Comparison of ENCODE assay signal across 26 cellular contexts in the genomic region with DNA sequence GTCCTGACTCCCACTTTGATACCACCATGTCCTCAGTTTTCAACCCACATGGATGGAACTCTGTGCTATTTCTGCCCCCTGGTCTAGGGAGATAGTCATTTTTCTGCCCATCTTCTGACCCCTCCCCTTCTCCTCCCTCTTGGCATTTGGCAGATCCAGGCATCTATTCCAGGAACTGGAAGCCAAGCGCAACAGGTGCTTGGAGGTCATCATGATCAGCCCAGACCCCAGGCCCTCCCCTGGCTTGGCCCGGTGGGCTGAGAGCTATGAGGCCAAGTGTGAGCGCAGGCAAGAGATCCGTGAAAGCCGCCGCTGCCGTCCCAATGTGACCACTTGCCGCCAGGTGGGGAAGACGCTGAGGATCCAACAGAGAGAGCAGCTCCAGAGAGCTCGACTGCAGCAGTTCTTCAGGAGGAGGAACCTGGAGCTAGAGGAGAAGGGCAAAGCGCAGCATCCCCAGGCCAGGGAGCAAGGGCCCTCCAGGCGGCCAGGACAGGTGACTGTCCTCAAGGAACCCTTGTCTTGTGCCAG. TPM values are rescaled to one million over a fixed set of nuclear protein-coding genes. Genes with fewer than 3 reads are reported as not detected.
DNase-seq lines count a peak whose midpoint lies in the region; ATAC-seq and TF ChIP-seq lines count a peak whose summit lies in the region.
"Had no signal": no experiment of that assay in that cellular context is flagged by ENCODE, and none has a peak within 500 bp of the region (broad histone marks: within the 10 kb centered on the region; RNA-seq: fewer than 3 reads in every experiment).

No MANE protein-coding gene starts in this region.

- POLR2A ChIA-PET in CD4-positive, alpha-beta T cell (lab: Charles Lee): interaction anchor here (1.9 to 13.9 kb wide), 3 partner anchors 8 to 24 kb away, joined by 9 to 478 read pairs (median 79); a partner anchor contains a TSS
- POLR2A ChIA-PET in naive thymus-derived CD8-positive, alpha-beta T cell (lab: Charles Lee): interaction anchor here (34.0 kb wide), 1 partner anchor 16 kb away, joined by 1192 read pairs; a partner anchor contains a TSS
- POLR2A ChIA-PET in OCI-LY7 (lab: Charles Lee): interaction anchor here (1.3 to 6.1 kb wide), 3 partner anchors 7 to 24 kb away, joined by 3 to 50 read pairs (median 7); no protein-coding TSS in a partner anchor

- no peaks in the 10 kb centered on the region for H4K20me1 ChIP-seq in OCI-LY7 (ENCODE audit: insufficient read depth, low read length)

- peaks cover 90% of the 10 kb centered on the region for H3K36me3 Mint-ChIP-seq in T-helper 2 cell treated with Interferon-gamma antibody and Interleukin-4, amounts not matched to agents 5 μg/mL and 100 μg/mL, for 36 hours (ENCODE audit: low read depth)
- H3K36me3 Mint-ChIP-seq in CD4-positive, alpha-beta T cell (ENCODE audit: low read depth): peaks cover 89% of the 10 kb centered on the region
- H3K36me3 Mint-ChIP-seq in activated naive CD4-positive, alpha-beta T cell treated with anti-CD3 and anti-CD28 coated beads, Interleukin-2, amount 50 U/mL, for 72 hours: peaks cover 84 to 94% of the 10 kb centered on the region in 2 donors
- H3K36me3 Mint-ChIP-seq in naive thymus-derived CD8-positive, alpha-beta T cell: peaks cover 12 to 67% (median 50%) of the 10 kb centered on the region in 3 donors

- intact Hi-C loops in CD4-positive, alpha-beta T cell (cut with DNase I, micrococcal nuclease): no loop called here
- intact Hi-C loops in OCI-LY7 (cut with micrococcal nuclease; ENCODE audit: unreplicated experiment): loop anchor here (10.0 kb wide), 1 partner anchor 575 kb away; no protein-coding TSS in a partner anchor

- H3K4me1 ChIP-seq in OCI-LY7 (ENCODE audit: insufficient read depth, low read length, poor library complexity, severe bottlenecking): peaks cover 29% of the 10 kb centered on the region

- H2AFZ ChIP-seq in OCI-LY7 (ENCODE audit: low read length): no peak overlapping the region

- peaks cover 9% of the 10 kb centered on the region; the same call in 1 of the 2 replicates for H3K79me2 ChIP-seq in OCI-LY7 (ENCODE audit: insufficient read depth, low read depth, low read length)

- no peaks in the 10 kb centered on the region for H3K27me3 ChIP-seq in CD4-positive, alpha-beta T cell (ENCODE audit: control insufficient read depth, insufficient read depth, low read length)
- H3K27me3 ChIP-seq: left lung, ovary had no signal

- TF ChIP-seq CTCF in CD4-positive, alpha-beta T cell (IDR thresholded peaks at IDR 0.05): no peak
- no peak for TF ChIP-seq CTCF in OCI-LY7 (conservative IDR thresholded peaks at IDR 0.05; ENCODE audit: low read length)

- H3K4me1 Mint-ChIP-seq in T-helper 2 cell treated with Interferon-gamma antibody and Interleukin-4, amounts not matched to agents 5 μg/mL and 100 μg/mL, for 36 hours (ENCODE audit: low read depth): peaks cover 64% of the 10 kb centered on the region
- peaks cover 82% of the 10 kb centered on the region for H3K4me1 Mint-ChIP-seq in CD4-positive, alpha-beta T cell (ENCODE audit: low read depth)
- H3K4me1 Mint-ChIP-seq in naive thymus-derived CD8-positive, alpha-beta T cell: peaks cover 53 to 93% (median 83%) of the 10 kb centered on the region in 4 donors

- CTCF ChIA-PET in CD4-positive, alpha-beta T cell (lab: Charles Lee): interaction anchor here (1.3 kb wide), 3 partner anchors 9 to 63 kb away, joined by 3 to 8 read pairs (median 4); no protein-coding TSS in a partner anchor
- CTCF ChIA-PET in OCI-LY7 (lab: Charles Lee; ENCODE audit: unreplicated experiment): no interaction called here

- no peaks in the 10 kb centered on the region for H3K9me3 ChIP-seq in CD4-positive, alpha-beta T cell (ENCODE audit: control insufficient read depth, low read length)
- H3K9me3 ChIP-seq in OCI-LY7 (ENCODE audit: low read length): no peaks in the 10 kb centered on the region
- H3K9me3 ChIP-seq: left lung, mucosa of descending colon, ovary had no signal

- no peaks in the 10 kb centered on the region for H3K27me3 Mint-ChIP-seq in T-helper 2 cell treated with Interferon-gamma antibody and Interleukin-4, amounts not matched to agents 5 μg/mL and 100 μg/mL, for 36 hours (ENCODE audit: low read depth)
- no peaks in the 10 kb centered on the region for H3K27me3 Mint-ChIP-seq in CD4-positive, alpha-beta T cell
- no peaks in the 10 kb centered on the region for H3K27me3 Mint-ChIP-seq in naive thymus-derived CD8-positive, alpha-beta T cell

- peak overlapping the region; percentile 98 for H3K4me3 Mint-ChIP-seq in T-helper 2 cell treated with Interferon-gamma antibody and Interleukin-4, amounts not matched to agents 5 μg/mL and 100 μg/mL, for 36 hours
- H3K4me3 Mint-ChIP-seq in CD4-positive, alpha-beta T cell: peak overlapping the region; percentile 57
- H3K4me3 Mint-ChIP-seq in naive thymus-derived CD8-positive, alpha-beta T cell: peak overlapping the region; percentile 42 to 100 (median 96)

- peaks cover 52% of the 10 kb centered on the region for H3K36me3 ChIP-seq in OCI-LY7 (ENCODE audit: insufficient read depth, low read length)
- H3K36me3 ChIP-seq: ovary had no signal

- ATAC-seq in CD4-positive, alpha-beta T cell (ENCODE audit: poor library complexity): no peak
- ATAC-seq in activated naive CD4-positive, alpha-beta T cell treated with anti-CD3 and anti-CD28 coated beads, Interleukin-2, amount 50 U/mL, for 72 hours: no peak
- ATAC-seq in naive thymus-derived CD8-positive, alpha-beta T cell: no peak
- ATAC-seq: left lung, mucosa of descending colon, SK-N-SH treated with all-trans-retinoic acid at 6 μM for 48 hours had no signal

- H3K27ac Mint-ChIP-seq in T-helper 2 cell treated with Interferon-gamma antibody and Interleukin-4, amounts not matched to agents 5 μg/mL and 100 μg/mL, for 36 hours: peak overlapping the region; percentile 45
- peak overlapping the region; percentile 89 for H3K27ac Mint-ChIP-seq in CD4-positive, alpha-beta T cell
- peak overlapping the region; percentile 5 to 63 for H3K27ac Mint-ChIP-seq in activated naive CD4-positive, alpha-beta T cell treated with anti-CD3 and anti-CD28 coated beads, Interleukin-2, amount 50 U/mL, for 72 hours
- H3K27ac Mint-ChIP-seq in naive thymus-derived CD8-positive, alpha-beta T cell: peak overlapping the region; percentile 81 to 99 (median 93)

- no TSS peak for BruUV-seq in OCI-LY7 (replicated peaks; lab: Mats Ljungman, UMichigan)

- no peaks in the 10 kb centered on the region for H3K9me3 Mint-ChIP-seq in T-helper 2 cell treated with Interferon-gamma antibody and Interleukin-4, amounts not matched to agents 5 μg/mL and 100 μg/mL, for 36 hours
- no peaks in the 10 kb centered on the region for H3K9me3 Mint-ChIP-seq in CD4-positive, alpha-beta T cell
- H3K9me3 Mint-ChIP-seq in activated naive CD4-positive, alpha-beta T cell treated with anti-CD3 and anti-CD28 coated beads, Interleukin-2, amount 50 U/mL, for 72 hours: peaks cover 0 to 3% of the 10 kb centered on the region in 2 donors
- H3K9me3 Mint-ChIP-seq in naive thymus-derived CD8-positive, alpha-beta T cell: no peaks in the 10 kb centered on the region

- H3K9me2 ChIP-seq in OCI-LY7 (ENCODE audit: insufficient read depth, low read length): no peaks in the 10 kb centered on the region

- no peak overlapping the region for H3K4me2 ChIP-seq in OCI-LY7 (ENCODE audit: low read length)

- no peak overlapping the region for H3K4me3 ChIP-seq in OCI-LY7 (ENCODE audit: low read depth, low read length, poor library complexity, severe bottlenecking)
- H3K4me3 ChIP-seq: left lung, mucosa of descending colon, ovary had no signal

- H3K27ac ChIP-seq in CD4-positive, alpha-beta T cell (ENCODE audit: low read depth, low read length): peak overlapping the region; percentile 79
- no peak overlapping the region for H3K27ac ChIP-seq in OCI-LY7 (ENCODE audit: low read depth, low read length, poor library complexity, severe bottlenecking)
- H3K27ac ChIP-seq: left lung, ovary had no signal

- DNase-seq in T-helper 2 cell treated with Interferon-gamma antibody and Interleukin-4, amounts not matched to agents 5 μg/mL and 100 μg/mL, for 36 hours (ENCODE audit: low spot score): no peak
- DNase-seq in T-helper 2 cell (no peak), OCI-LY7 (ENCODE audit: low spot score) (no peak), COLO829 (ENCODE audit: low spot score) (no peak)
- no peak for DNase-seq in CD4-positive, alpha-beta T cell
- DNase-seq in activated naive CD4-positive, alpha-beta T cell treated with anti-CD3 and anti-CD28 coated beads, Interleukin-2, amount 50 U/mL, for 72 hours (ENCODE audit: low spot score in 2 of 2): no peak
- DNase-seq in naive thymus-derived CD8-positive, alpha-beta T cell: no peak
- DNase-seq in stimulated activated CD4-positive, alpha-beta T cell treated with anti-CD3 and anti-CD28 coated beads, Interleukin-4, amount 100 ng/mL, for 1 hour: no peak
- DNase-seq: 8988T; activated effector memory CD4-positive, alpha-beta T cell treated with Interleukin-2 at 50 U/mL for 16 hours; glutamatergic neuron; Karpas-422; mucosa of descending colon; NCI-H1048; NCI-H2081; NK-92 treated with Interleukin-12 subunit alpha and Interleukin-12 subunit beta, amount 100 ng/mL, for 24 hours; ovary had no signal

RNA-seq across cellular contexts. Expression of a gene that starts 4.0 kb away (rescaled TPM):
- total RNA-seq in CD4-positive, alpha-beta T cell: 100 to 1,000 TPM; 279 to 290 TPM
- total RNA-seq in activated naive CD4-positive, alpha-beta T cell treated with anti-CD3 and anti-CD28 coated beads, Interleukin-2, amount 50 U/mL, for 72 hours: 100 to 1,000 TPM; 108 to 158 TPM
- 100 to 1,000 TPM; 701 to 717 TPM for total RNA-seq in naive thymus-derived CD8-positive, alpha-beta T cell
- 100 to 1,000 TPM; 333 to 540 (median 423) TPM for polyA plus RNA-seq in naive thymus-derived CD8-positive, alpha-beta T cell
- 22.1 and 24.3 TPM in 2 replicates for total RNA-seq in OCI-LY7 (2014; rRNA removed; shearing (Covaris generic))
- total RNA-seq in OCI-LY7 (2022): 46.6 and 53.6 TPM in 2 replicates
- total RNA-seq: astrocyte, chondrocyte, fibroblast of lung, H4, NCI-H460, RPMI7951 had no signal
- polyA plus RNA-seq: BJ, fibroblast of lung had no signal

RNA-seq across cellular contexts. Expression of a gene that starts 24.5 kb away (rescaled TPM):
- under 1 TPM; 0.63 to 0.67 TPM for total RNA-seq in CD4-positive, alpha-beta T cell
- total RNA-seq in activated naive CD4-positive, alpha-beta T cell treated with anti-CD3 and anti-CD28 coated beads, Interleukin-2, amount 50 U/mL, for 72 hours: 1 to 10 TPM; 3.5 to 4.9 TPM
- 1 to 10 TPM; 1.7 to 1.8 TPM for total RNA-seq in naive thymus-derived CD8-positive, alpha-beta T cell
- under 1 TPM; 0.30 to 0.88 (median 0.55) TPM for polyA plus RNA-seq in naive thymus-derived CD8-positive, alpha-beta T cell
- 3.7 and 4.4 TPM in 2 replicates for total RNA-seq in OCI-LY7 (2014; rRNA removed; shearing (Covaris generic))
- 4.2 and 5.0 TPM in 2 replicates for total RNA-seq in OCI-LY7 (2022)

RNA-seq across cellular contexts. Expression of a gene that starts 46.0 kb away (rescaled TPM):
- total RNA-seq in CD4-positive, alpha-beta T cell: 1 to 10 TPM in 1 of 2 experiments, under 1 TPM in 1; 0.74 to 1.7 TPM
- total RNA-seq in activated naive CD4-positive, alpha-beta T cell treated with anti-CD3 and anti-CD28 coated beads, Interleukin-2, amount 50 U/mL, for 72 hours: 1 to 10 TPM; 1.0 to 1.8 TPM
- total RNA-seq in naive thymus-derived CD8-positive, alpha-beta T cell: 1 to 10 TPM; 2.4 to 2.6 TPM
- 1 to 10 TPM in 1 of 3 donors, under 1 TPM in 2; 0.49 to 2.1 (median 0.86) TPM for polyA plus RNA-seq in naive thymus-derived CD8-positive, alpha-beta T cell
- total RNA-seq in OCI-LY7 (2014; rRNA removed; shearing (Covaris generic)): not detected in 2 replicates
- total RNA-seq in OCI-LY7 (2022): not detected in 2 replicates
- total RNA-seq: H4 had no signal

RNA-seq across cellular contexts. Expression of a gene that starts 55.2 kb away (rescaled TPM):
- total RNA-seq in CD4-positive, alpha-beta T cell: under 1 TPM in 1 of 2 experiments, not detected in 1; 0.33 TPM
- 1 to 10 TPM in 1 of 2 donors, under 1 TPM in 1; 0.75 to 5.2 TPM for total RNA-seq in activated naive CD4-positive, alpha-beta T cell treated with anti-CD3 and anti-CD28 coated beads, Interleukin-2, amount 50 U/mL, for 72 hours
- not detected for total RNA-seq in naive thymus-derived CD8-positive, alpha-beta T cell
- under 1 TPM in 1 of 3 donors, not detected in 2; 0.30 TPM for polyA plus RNA-seq in naive thymus-derived CD8-positive, alpha-beta T cell
- total RNA-seq in OCI-LY7 (2014; rRNA removed; shearing (Covaris generic)): not detected in 2 replicates
- not detected in 2 replicates for total RNA-seq in OCI-LY7 (2022)
- total RNA-seq: astrocyte, chondrocyte, H4, NCI-H460 had no signal

Comparison
In these comparisons a context has a peak if more than half of its experiments do, and no peak if none do; other contexts are left out.
1. H3K27ac Mint-ChIP-seq: peak in every context shown above with its lines; median percentile 93 in naive thymus-derived CD8-positive, alpha-beta T cell; 89 in CD4-positive, alpha-beta T cell; 45 in T-helper 2 cell treated with Interferon-gamma antibody and Interleukin-4, amounts not matched to agents 5 μg/mL and 100 μg/mL, for 36 hours; 34 in activated naive CD4-positive, alpha-beta T cell treated with anti-CD3 and anti-CD28 coated beads, Interleukin-2, amount 50 U/mL, for 72 hours.